ENCODE assay signal across 12 cellular contexts in the genomic region with DNA sequence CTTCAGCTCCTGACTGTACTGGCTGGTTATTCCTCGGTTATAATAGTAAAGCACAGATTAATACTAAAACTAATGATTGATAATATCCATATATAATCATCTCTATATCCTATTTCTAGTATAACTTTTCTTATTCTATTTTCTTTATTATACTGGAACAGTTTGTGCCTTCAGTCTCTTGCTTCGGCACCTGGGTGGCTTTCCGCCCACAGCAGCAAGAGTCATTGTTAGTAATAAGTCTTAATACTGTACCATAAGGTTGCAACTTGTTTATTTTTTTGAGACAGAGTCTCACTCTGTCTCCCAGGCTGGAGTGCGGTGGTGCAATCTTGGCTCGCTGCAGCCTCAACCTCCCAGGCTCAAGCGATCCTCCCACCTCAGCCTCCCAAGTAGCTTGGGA. TPM values are rescaled to one million over a fixed set of nuclear protein-coding genes. Genes with fewer than 3 reads are reported as not detected.
DNase-seq lines count a peak whose midpoint lies in the region; ATAC-seq and TF ChIP-seq lines count a peak whose summit lies in the region.
"Not testable (repeated sequence)": the region's sequence is repeated elsewhere in the genome, so short reads cannot be mapped to it uniquely, and the experiment has no call there.
"Had no signal": no experiment of that assay in that cellular context is flagged by ENCODE, and none has a peak within 500 bp of the region (broad histone marks: within the 10 kb centered on the region; RNA-seq: fewer than 3 reads in every experiment).

No MANE protein-coding gene starts in this region.

- H3K27me3 ChIP-seq in BLaER1; CD8-positive, alpha-beta memory T cell (ENCODE audit: insufficient read depth, low read length, poor library complexity, severe bottlenecking); Loucy (ENCODE audit: insufficient read depth, low read length, poor library complexity, severe bottlenecking): not testable (repeated sequence)

- not testable (repeated sequence) for H3K9me3 ChIP-seq in BLaER1; CD8-positive, alpha-beta memory T cell (ENCODE audit: low read length); Loucy (ENCODE audit: insufficient read depth, low read depth, low read length)

- H3K27ac Mint-ChIP-seq in CD8-positive, alpha-beta memory T cell: peak overlapping the region in 7 of 8 donors; percentile 15 to 82 (median 41)
- peak overlapping the region; percentile 10 for H3K27ac Mint-ChIP-seq in activated CD8-positive, alpha-beta T cell treated with anti-CD3 and anti-CD28 coated beads, Interleukin-2, amount 10 ng/mL, durations not matched to agents 7 days and 5 days
- H3K27ac Mint-ChIP-seq in activated naive CD8-positive, alpha-beta T cell treated with anti-CD3 and anti-CD28 coated beads for 36 hours: peak overlapping the region; percentile 7
- peak overlapping the region; percentile 83 for H3K27ac Mint-ChIP-seq in memory B cell
- H3K27ac Mint-ChIP-seq in stimulated activated memory B cell treated with anti-CD40 and anti-IgM and Interleukin-4, amounts not matched to agents 10 μg/mL and 1 μg/mL and 100 μg/mL, for 72 hours: peak overlapping the region; percentile 94

- CTCF ChIA-PET in CD8-positive, alpha-beta memory T cell (lab: Charles Lee): interaction anchor here (1.2 kb wide), 1 partner anchor 8 kb away, joined by 4 read pairs; no protein-coding TSS in a partner anchor
- CTCF ChIA-PET in activated CD8-positive, alpha-beta T cell treated with anti-CD3 and anti-CD28 coated beads, Interleukin-2, amount 10 ng/mL, durations not matched to agents 7 days and 5 days (lab: Charles Lee): interaction anchor here (0.6 to 1.6 kb wide), 3 partner anchors 14 to 617 kb away, joined by 3 to 7 read pairs (median 4); no protein-coding TSS in a partner anchor

- peaks cover 13% of the 10 kb centered on the region for H3F3A ChIP-seq in Loucy (ENCODE audit: low read depth)

- H3K79me2 ChIP-seq in Loucy (ENCODE audit: insufficient read depth, low read length): not testable (repeated sequence)

- H3K27ac ChIP-seq in BLaER1: peak overlapping the region; percentile 66; the same call in 1 of the 2 replicates
- H3K27ac ChIP-seq in CD8-positive, alpha-beta memory T cell (ENCODE audit: low read depth, low read length): not testable (repeated sequence)

- H3K9me2 ChIP-seq in Loucy (replicated peaks; ENCODE audit: low read depth, low read length): not testable (repeated sequence)

- not testable (repeated sequence) for TF ChIP-seq CTCF in Loucy (conservative IDR thresholded peaks at IDR 0.05; ENCODE audit: low read length)

- not testable (repeated sequence) for H3K36me3 Mint-ChIP-seq in CD8-positive, alpha-beta memory T cell; activated CD8-positive, alpha-beta T cell treated with anti-CD3 and anti-CD28 coated beads, Interleukin-2, amount 10 ng/mL, durations not matched to agents 7 days and 5 days (ENCODE audit: low read depth); activated naive CD8-positive, alpha-beta T cell treated with anti-CD3 and anti-CD28 coated beads for 36 hours; memory B cell; stimulated activated memory B cell treated with anti-CD40 and anti-IgM and Interleukin-4, amounts not matched to agents 10 μg/mL and 1 μg/mL and 100 μg/mL, for 72 hours

- ATAC-seq in activated CD8-positive, alpha-beta T cell treated with anti-CD3 and anti-CD28 coated beads, Interleukin-2, amount 10 ng/mL, durations not matched to agents 7 days and 5 days; memory B cell (ENCODE audit: low read depth); stimulated activated memory B cell treated with anti-CD40 and anti-IgM and Interleukin-4, amounts not matched to agents 10 μg/mL and 1 μg/mL and 100 μg/mL, for 72 hours: not testable (repeated sequence)

- H4K20me1 ChIP-seq in BLaER1; Loucy (ENCODE audit: insufficient read depth, low read length, poor library complexity, severe bottlenecking): not testable (repeated sequence)

- H3K27me3 Mint-ChIP-seq in CD8-positive, alpha-beta memory T cell; activated CD8-positive, alpha-beta T cell treated with anti-CD3 and anti-CD28 coated beads, Interleukin-2, amount 10 ng/mL, durations not matched to agents 7 days and 5 days (ENCODE audit: low read depth); activated naive CD8-positive, alpha-beta T cell treated with anti-CD3 and anti-CD28 coated beads for 36 hours; memory B cell; stimulated activated memory B cell treated with anti-CD40 and anti-IgM and Interleukin-4, amounts not matched to agents 10 μg/mL and 1 μg/mL and 100 μg/mL, for 72 hours: not testable (repeated sequence)

- H3K4me3 ChIP-seq in BLaER1; CD8-positive, alpha-beta memory T cell (ENCODE audit: low read length); Loucy (ENCODE audit: low read length, poor library complexity, severe bottlenecking): not testable (repeated sequence)

- peak overlapping the region; percentile 76 for H3K4me2 ChIP-seq in BLaER1
- peak overlapping the region; percentile 70 for H3K4me2 ChIP-seq in Loucy (ENCODE audit: low read depth, low read length, poor library complexity, severe bottlenecking)

- not testable (repeated sequence) for H3K9ac ChIP-seq in BLaER1
- peak overlapping the region; percentile 43 for H3K9ac ChIP-seq in Loucy (ENCODE audit: low read depth, low read length, poor library complexity, severe bottlenecking)

- H2AFZ ChIP-seq in Loucy (ENCODE audit: low read length): not testable (repeated sequence)

- POLR2A ChIA-PET in CD8-positive, alpha-beta memory T cell (lab: Charles Lee): interaction anchor here (0.7 kb wide), 2 partner anchors 309 to 393 kb away, joined by 6 to 7 read pairs; no protein-coding TSS in a partner anchor
- POLR2A ChIA-PET in activated CD8-positive, alpha-beta T cell treated with anti-CD3 and anti-CD28 coated beads, Interleukin-2, amount 10 ng/mL, durations not matched to agents 7 days and 5 days (lab: Charles Lee): interaction anchor here (0.5 kb wide), 1 partner anchor 836 kb away, joined by 3 read pairs; no protein-coding TSS in a partner anchor

- H3K4me1 Mint-ChIP-seq in CD8-positive, alpha-beta memory T cell: peaks cover 19 to 28% (median 22%) of the 10 kb centered on the region in 3 donors
- H3K4me1 Mint-ChIP-seq in activated CD8-positive, alpha-beta T cell treated with anti-CD3 and anti-CD28 coated beads, Interleukin-2, amount 10 ng/mL, durations not matched to agents 7 days and 5 days (ENCODE audit: low read depth): peaks cover 52% of the 10 kb centered on the region
- peaks cover 50% of the 10 kb centered on the region for H3K4me1 Mint-ChIP-seq in activated naive CD8-positive, alpha-beta T cell treated with anti-CD3 and anti-CD28 coated beads for 36 hours
- peaks cover 37% of the 10 kb centered on the region for H3K4me1 Mint-ChIP-seq in memory B cell
- H3K4me1 Mint-ChIP-seq in stimulated activated memory B cell treated with anti-CD40 and anti-IgM and Interleukin-4, amounts not matched to agents 10 μg/mL and 1 μg/mL and 100 μg/mL, for 72 hours: peaks cover 64% of the 10 kb centered on the region

- not testable (repeated sequence) for H3K9me3 Mint-ChIP-seq in CD8-positive, alpha-beta memory T cell; activated CD8-positive, alpha-beta T cell treated with anti-CD3 and anti-CD28 coated beads, Interleukin-2, amount 10 ng/mL, durations not matched to agents 7 days and 5 days (ENCODE audit: insufficient read depth); activated naive CD8-positive, alpha-beta T cell treated with anti-CD3 and anti-CD28 coated beads for 36 hours; memory B cell; stimulated activated memory B cell treated with anti-CD40 and anti-IgM and Interleukin-4, amounts not matched to agents 10 μg/mL and 1 μg/mL and 100 μg/mL, for 72 hours

- H3K4me1 ChIP-seq in BLaER1: peaks cover 89% of the 10 kb centered on the region
- H3K4me1 ChIP-seq in CD8-positive, alpha-beta memory T cell (ENCODE audit: insufficient read depth, low read length): not testable (repeated sequence)
- peaks cover 65% of the 10 kb centered on the region for H3K4me1 ChIP-seq in Loucy (ENCODE audit: insufficient read depth, low read length, poor library complexity, severe bottlenecking)

- H3K36me3 ChIP-seq in BLaER1; CD8-positive, alpha-beta memory T cell (ENCODE audit: insufficient read depth, low read length); Loucy (ENCODE audit: insufficient read depth, low read length): not testable (repeated sequence)

- DNase-seq in CD8-positive, alpha-beta memory T cell; activated CD8-positive, alpha-beta T cell treated with anti-CD3 and anti-CD28 coated beads, Interleukin-2, amount 10 ng/mL, durations not matched to agents 7 days and 5 days; activated naive CD8-positive, alpha-beta T cell treated with anti-CD3 and anti-CD28 coated beads for 36 hours; memory B cell (ENCODE audit: low spot score in 2 of 2): not testable (repeated sequence)

- H3K4me3 Mint-ChIP-seq in CD8-positive, alpha-beta memory T cell: peak overlapping the region in 4 of 7 donors; percentile 24 to 55 (median 37)
- H3K4me3 Mint-ChIP-seq in activated CD8-positive, alpha-beta T cell treated with anti-CD3 and anti-CD28 coated beads, Interleukin-2, amount 10 ng/mL, durations not matched to agents 7 days and 5 days; activated naive CD8-positive, alpha-beta T cell treated with anti-CD3 and anti-CD28 coated beads for 36 hours; stimulated activated memory B cell treated with anti-CD40 and anti-IgM and Interleukin-4, amounts not matched to agents 10 μg/mL and 1 μg/mL and 100 μg/mL, for 72 hours: not testable (repeated sequence)
- peak overlapping the region; percentile 19 for H3K4me3 Mint-ChIP-seq in memory B cell

RNA-seq across cellular contexts. Expression of a gene that starts 42.5 kb away (rescaled TPM):
- total RNA-seq in CD8-positive, alpha-beta memory T cell: 1 to 10 TPM; 4.7 to 6.2 TPM
- polyA plus RNA-seq in CD8-positive, alpha-beta memory T cell: 10.9 TPM
- 1 to 10 TPM; 2.1 to 3.4 TPM for total RNA-seq in activated CD8-positive, alpha-beta T cell treated with anti-CD3 and anti-CD28 coated beads, Interleukin-2, amount 10 ng/mL, durations not matched to agents 7 days and 5 days
- 1 to 10 TPM; 6.3 to 6.8 TPM for total RNA-seq in activated naive CD8-positive, alpha-beta T cell treated with anti-CD3 and anti-CD28 coated beads for 36 hours
- total RNA-seq: G401, H4, NCI-H460, PC-9, SJCRH30 had no signal

Comparison
In these comparisons a context has a peak if more than half of its experiments do, and no peak if none do; other contexts are left out.
1. H3K27ac Mint-ChIP-seq: peak in every context shown above with its lines; median percentile 94 in stimulated activated memory B cell treated with anti-CD40 and anti-IgM and Interleukin-4, amounts not matched to agents 10 μg/mL and 1 μg/mL and 100 μg/mL, for 72 hours; 83 in memory B cell; 41 in CD8-positive, alpha-beta memory T cell; 10 in activated CD8-positive, alpha-beta T cell treated with anti-CD3 and anti-CD28 coated beads, Interleukin-2, amount 10 ng/mL, durations not matched to agents 7 days and 5 days; 7 in activated naive CD8-positive, alpha-beta T cell treated with anti-CD3 and anti-CD28 coated beads for 36 hours.